Comparison of ENCODE assay signal across 19 cellular contexts in genomic region chr12:33752854-33753253, GRCh38.
DNase-seq lines count a peak whose midpoint lies in the region; FAIRE-seq and TF ChIP-seq lines count a peak whose summit lies in the region.
"Had no signal": no experiment of that assay in that cellular context is flagged by ENCODE, and none has a peak within 500 bp of the region (broad histone marks: within the 10 kb centered on the region; RNA-seq: fewer than 3 reads in every experiment).

No MANE protein-coding gene starts in this region.

- no peak overlapping the region for H3K27ac Mint-ChIP-seq in endothelial cell (ENCODE audit: unreplicated experiment)
- H3K27ac Mint-ChIP-seq: CD8-positive, alpha-beta T cell; IgD-negative memory B cell; natural killer cell treated with Interleukin-12 subunit alpha and Interleukin-12 subunit beta and Interleukin-15 and Interleukin-18, amount 100 ng/mL, for 72 hours had no signal

- TF ChIP-seq CTCF in prostate gland (IDR thresholded peaks at IDR 0.05) (no peak), endothelial cell (IDR thresholded peaks at IDR 0.05; ENCODE audit: unreplicated experiment) (no peak)

- H3K27me3 Mint-ChIP-seq in endothelial cell (ENCODE audit: unreplicated experiment), result no peaks in the 10 kb centered on the region
- H3K27me3 Mint-ChIP-seq: IgD-negative memory B cell; natural killer cell treated with Interleukin-12 subunit alpha and Interleukin-12 subunit beta and Interleukin-15 and Interleukin-18, amount 100 ng/mL, for 72 hours had no signal

- H3K9me3 ChIP-seq in prostate gland, result no peaks in the 10 kb centered on the region
- H3K9me3 ChIP-seq: gastroesophageal sphincter, psoas muscle had no signal

- H3K4me1 ChIP-seq in prostate gland (replicated peaks), result no peaks in the 10 kb centered on the region
- H3K4me1 ChIP-seq: gastroesophageal sphincter, psoas muscle had no signal

- no peak overlapping the region for H3K27ac ChIP-seq in prostate gland
- H3K27ac ChIP-seq: brain microvascular endothelial cell, dorsolateral prefrontal cortex, gastroesophageal sphincter, psoas muscle had no signal

- DNase-seq in Ammon's horn (ENCODE audit: low spot score), result peak; percentile 20
- peak; percentile 59 for DNase-seq in HS-27A (ENCODE audit: low read depth)
- DNase-seq in RPMI7951 (ENCODE audit: low read depth), result peak; percentile 64
- DNase-seq in iPS-NIHi7 (ENCODE audit: extremely low spot score), result peak; percentile 37
- DNase-seq in activated naive CD4-positive, alpha-beta T cell treated with anti-CD3 and anti-CD28 coated beads, Interleukin-2, amount 50 U/mL, for 16 hours, result no peak
- no peak for DNase-seq in RCC 7860 (ENCODE audit: low spot score)
- no peak for DNase-seq in prostate gland (ENCODE audit: low spot score)
- DNase-seq in endothelial cell (ENCODE audit: low spot score), result no peak
- DNase-seq: brain microvascular endothelial cell; CD8-positive, alpha-beta T cell; dorsolateral prefrontal cortex; EL; H9; NK-92 treated with Interleukin-12 subunit alpha and Interleukin-12 subunit beta, amount 100 ng/mL, for 24 hours; psoas muscle; Right ventricle myocardium superior had no signal

- H3K4me3 ChIP-seq in prostate gland, result no peak overlapping the region
- H3K4me3 ChIP-seq: dorsolateral prefrontal cortex, gastroesophageal sphincter, psoas muscle had no signal

- FAIRE-seq in RCC 7860 (lab: Jason Lieb, UNC), result no peak

- intact Hi-C loops in prostate gland (cut with DNase I), result no loop called here

- no peaks in the 10 kb centered on the region for H3K36me3 ChIP-seq in prostate gland
- H3K36me3 ChIP-seq: brain microvascular endothelial cell, gastroesophageal sphincter had no signal

- no peak overlapping the region for H3K4me3 Mint-ChIP-seq in endothelial cell (ENCODE audit: unreplicated experiment)
- H3K4me3 Mint-ChIP-seq: CD8-positive, alpha-beta T cell; H9; IgD-negative memory B cell; natural killer cell treated with Interleukin-12 subunit alpha and Interleukin-12 subunit beta and Interleukin-15 and Interleukin-18, amount 100 ng/mL, for 72 hours had no signal

- WGBS in prostate gland, result 59% methylated on average over 1 of the region's 1 CpG

- no peaks in the 10 kb centered on the region for H3K4me1 Mint-ChIP-seq in endothelial cell (ENCODE audit: unreplicated experiment)
- H3K4me1 Mint-ChIP-seq: IgD-negative memory B cell had no signal

- H3K9me3 Mint-ChIP-seq in endothelial cell (ENCODE audit: unreplicated experiment), result no peaks in the 10 kb centered on the region
- H3K9me3 Mint-ChIP-seq: H9 had no signal

- no peak for TF ChIP-seq POLR2A in prostate gland (IDR thresholded peaks at IDR 0.05)

- no peaks in the 10 kb centered on the region for H3K36me3 Mint-ChIP-seq in endothelial cell (ENCODE audit: low read depth, unreplicated experiment)
- H3K36me3 Mint-ChIP-seq: CD8-positive, alpha-beta T cell; IgD-negative memory B cell; natural killer cell treated with Interleukin-12 subunit alpha and Interleukin-12 subunit beta and Interleukin-15 and Interleukin-18, amount 100 ng/mL, for 72 hours had no signal

- H3K27me3 ChIP-seq in prostate gland (replicated peaks; ENCODE audit: insufficient read depth), result no peaks in the 10 kb centered on the region
- H3K27me3 ChIP-seq: brain microvascular endothelial cell, dorsolateral prefrontal cortex, gastroesophageal sphincter had no signal

Comparison
In these comparisons a context has a peak if more than half of its experiments do, and no peak if none do; other contexts are left out.
1. DNase-seq: peak in Ammon's horn (single experiment), HS-27A (single experiment), RPMI7951 (single experiment) and iPS-NIHi7 (single experiment); none in activated naive CD4-positive, alpha-beta T cell treated with anti-CD3 and anti-CD28 coated beads, Interleukin-2, amount 50 U/mL, for 16 hours (single experiment), RCC 7860 (single experiment), prostate gland (single experiment) and endothelial cell (single experiment).